ENCODE assay signal across 17 cellular contexts in genomic region chr4:57291911-57292310, GRCh38.
DNase-seq lines count a peak whose midpoint lies in the region; ATAC-seq lines count a peak whose summit lies in the region.
"Had no signal": no experiment of that assay in that cellular context is flagged by ENCODE, and none has a peak within 500 bp of the region (broad histone marks: within the 10 kb centered on the region; RNA-seq: fewer than 3 reads in every experiment).

No MANE protein-coding gene starts in this region.

- no peaks in the 10 kb centered on the region for H3K79me1 ChIP-seq in mesendoderm (ENCODE audit: low read length)

- no peak overlapping the region for H2AK5ac ChIP-seq in mesendoderm (ENCODE audit: low read length)

- H3K9me3 Mint-ChIP-seq in activated naive CD4-positive, alpha-beta T cell treated with anti-CD3 and anti-CD28 coated beads, Interleukin-2, amount 50 U/mL, for 72 hours, result no peaks in the 10 kb centered on the region

- no peak overlapping the region for H2BK5ac ChIP-seq in mesendoderm (ENCODE audit: low read length)

- peak overlapping the region; percentile 36 for H2BK15ac ChIP-seq in mesendoderm (replicated peaks; ENCODE audit: low read depth)

- H3K79me2 ChIP-seq in mesendoderm (ENCODE audit: control insufficient read depth, insufficient read depth, low read length), result no peaks in the 10 kb centered on the region

- peak overlapping the region; percentile 28 for H3K18ac ChIP-seq in mesendoderm (ENCODE audit: low read length)

- no peak overlapping the region for H4K5ac ChIP-seq in mesendoderm (ENCODE audit: low read length)

- WGBS in mesendoderm (ENCODE audit: extremely low coverage, insufficient coverage, low lambda C conversion rate), result no CpG with 5 or more reads among the region's 3 CpGs

- no peaks in the 10 kb centered on the region for H3K4me1 ChIP-seq in mesendoderm (ENCODE audit: control insufficient read depth, low read depth, low read length)

- no peak overlapping the region for H3K23ac ChIP-seq in mesendoderm (ENCODE audit: low read length)

- H3K36me3 ChIP-seq in mesendoderm (ENCODE audit: control insufficient read depth, insufficient read depth, low read length), result no peaks in the 10 kb centered on the region

- ATAC-seq in GM19351 (IDR thresholded peaks at IDR 0.05; ENCODE audit: unreplicated experiment) (no peak), HG03354 (IDR thresholded peaks at IDR 0.05; ENCODE audit: poor library complexity, severe bottlenecking, unreplicated experiment) (no peak)
- no peak for ATAC-seq in activated naive CD4-positive, alpha-beta T cell treated with anti-CD3 and anti-CD28 coated beads, Interleukin-2, amount 50 U/mL, for 72 hours
- ATAC-seq: K562 had no signal

- DNase-seq in AG20443 (ENCODE audit: low spot score) (peak; percentile 16), HT1080 (ENCODE audit: low read depth) (peak; percentile 59), astrocyte of the hippocampus (ENCODE audit: low read depth, low spot score) (peak; percentile 66), mesendoderm (no peak), SW 1271 (lab: John Stamatoyannopoulos, UW) (no peak)
- no peak for DNase-seq in activated naive CD4-positive, alpha-beta T cell treated with anti-CD3 and anti-CD28 coated beads, Interleukin-2, amount 50 U/mL, for 72 hours (ENCODE audit: low spot score in 2 of 2)
- DNase-seq: DMS153; NCI-H1092; NCI-H345; NCI-H526 treated with DMSO at 0.1 percent for 48 hours; NK-92 treated with Interleukin-12 subunit alpha and Interleukin-12 subunit beta, amount 100 ng/mL, for 24 hours; OCI-M1; SK-N-SH had no signal

- no peak overlapping the region for H3K27ac Mint-ChIP-seq in activated naive CD4-positive, alpha-beta T cell treated with anti-CD3 and anti-CD28 coated beads, Interleukin-2, amount 50 U/mL, for 72 hours

- no peak overlapping the region for H3K27ac ChIP-seq in mesendoderm (ENCODE audit: low read depth, low read length)
- H3K27ac ChIP-seq: C4-2B had no signal

- no peak overlapping the region for H3K4me3 ChIP-seq in mesendoderm (ENCODE audit: low read length)
- H3K4me3 ChIP-seq: K562 had no signal

- peak overlapping the region; percentile 12 for H3K4ac ChIP-seq in mesendoderm (ENCODE audit: low read depth, low read length)

- H3K4me2 ChIP-seq in mesendoderm (ENCODE audit: low read length), result no peak overlapping the region
- H3K4me2 ChIP-seq: SK-N-SH had no signal

- no peak overlapping the region for H4K8ac ChIP-seq in mesendoderm (ENCODE audit: low read depth, low read length)

- no peak overlapping the region for H2BK120ac ChIP-seq in mesendoderm (ENCODE audit: low read depth, low read length)

- no peak overlapping the region for H3K9ac ChIP-seq in mesendoderm (ENCODE audit: low read length)
- H3K9ac ChIP-seq: SK-N-SH had no signal

- H3K56ac ChIP-seq in mesendoderm (ENCODE audit: low read length), result no peak overlapping the region

- no peaks in the 10 kb centered on the region for H3K36me3 Mint-ChIP-seq in activated naive CD4-positive, alpha-beta T cell treated with anti-CD3 and anti-CD28 coated beads, Interleukin-2, amount 50 U/mL, for 72 hours

- no peaks in the 10 kb centered on the region for H3K27me3 ChIP-seq in mesendoderm (ENCODE audit: insufficient read depth, low read length, poor library complexity)

Comparison
In these comparisons a context has a peak if more than half of its experiments do, and no peak if none do; other contexts are left out.
1. DNase-seq: peak in AG20443 (single experiment), HT1080 (single experiment) and astrocyte of the hippocampus (single experiment); none in mesendoderm (single experiment), activated naive CD4-positive, alpha-beta T cell treated with anti-CD3 and anti-CD28 coated beads, Interleukin-2, amount 50 U/mL, for 72 hours (0 of 2) and SW 1271 (0 of 2).